Comparison of ENCODE assay signal across 13 cellular contexts in genomic region chr2:72757177-72757775, GRCh38.
A peak's percentile ranks its signal among the peaks of the same experiment; 100 is the strongest.
DNase-seq lines count a peak whose midpoint lies in the region; ATAC-seq and TF ChIP-seq lines count a peak whose summit lies in the region.
"Had no signal": no experiment of that assay in that cellular context is flagged by ENCODE, and none has a peak within 500 bp of the region (broad histone marks: within the 10 kb centered on the region; RNA-seq: fewer than 3 reads in every experiment).

No MANE protein-coding gene starts in this region.

- H3K9me3 ChIP-seq in SJSA1 (replicated peaks) (0 out of 2 replicates have a peak, but pooled peaks cover 4% of the 10 kb centered on the region), fibroblast of lung (ENCODE audit: control insufficient read depth, insufficient read depth, low read depth, low read length) (no peaks in the 10 kb centered on the region), vagina (peaks cover 6% of the 10 kb centered on the region)

- H3K4me3 Mint-ChIP-seq in nephron progenitor cell, result no peak overlapping the region
- H3K4me3 Mint-ChIP-seq in stimulated activated naive B cell treated with anti-CD40 and anti-IgM and Interleukin-4, amounts not matched to agents 10 μg/mL and 1 μg/mL and 100 μg/mL, for 72 hours, result no peak overlapping the region
- H3K4me3 Mint-ChIP-seq: activated naive CD8-positive, alpha-beta T cell treated with anti-CD3 and anti-CD28 coated beads, Interleukin-2, amount 50 U/mL, for 24 hours; CD8-positive, alpha-beta memory T cell; naive B cell had no signal

- no peak for TF ChIP-seq CTCF in fibroblast of lung (conservative IDR thresholded peaks at IDR 0.05 in 1 of 2, IDR thresholded peaks at IDR 0.05 in 1 of 2; ENCODE audit: low read depth in 1 of 2, low read length in 2 of 2)
- no peak for TF ChIP-seq CTCF in nephron progenitor cell (IDR thresholded peaks at IDR 0.05)
- no peak for TF ChIP-seq CTCF in vagina (IDR thresholded peaks at IDR 0.05)

- no peaks in the 10 kb centered on the region for H4K20me1 ChIP-seq in fibroblast of lung (ENCODE audit: control insufficient read depth, extremely low read depth, insufficient read depth, low read length)

- peaks cover 27% of the 10 kb centered on the region for H3K36me3 Mint-ChIP-seq in nephron progenitor cell (ENCODE audit: low read depth)
- peaks cover 10 to 20% of the 10 kb centered on the region in 2 donors for H3K36me3 Mint-ChIP-seq in stimulated activated naive B cell treated with anti-CD40 and anti-IgM and Interleukin-4, amounts not matched to agents 10 μg/mL and 1 μg/mL and 100 μg/mL, for 72 hours

- no peak overlapping the region for H2AFZ ChIP-seq in fibroblast of lung (ENCODE audit: low read length)

- H3K9me3 Mint-ChIP-seq in nephron progenitor cell, result peaks cover 23% of the 10 kb centered on the region
- H3K9me3 Mint-ChIP-seq in stimulated activated naive B cell treated with anti-CD40 and anti-IgM and Interleukin-4, amounts not matched to agents 10 μg/mL and 1 μg/mL and 100 μg/mL, for 72 hours, result peaks cover 0 to 1% of the 10 kb centered on the region in 2 donors

- H3K27ac ChIP-seq in SJSA1 (peak overlapping the region; percentile 33), fibroblast of lung (ENCODE audit: insufficient read depth, low read length) (no peak overlapping the region), vagina (no peak overlapping the region)
- H3K27ac ChIP-seq: suprapubic skin had no signal

- H3K36me3 ChIP-seq in SJSA1, result no peaks in the 10 kb centered on the region
- H3K36me3 ChIP-seq in fibroblast of lung (ENCODE audit: control insufficient read depth, insufficient read depth, low read length), result no peaks in the 10 kb centered on the region
- peaks cover 0 to 6% of the 10 kb centered on the region in 2 donors for H3K36me3 ChIP-seq in vagina

- DNase-seq in GM03348 (ENCODE audit: low spot score) (peak; percentile 7), SJSA1 (ENCODE audit: low read depth in 1 of 2, low spot score in 2 of 2) (peak in 1 of 2 experiments; percentile 57), fibroblast of lung (ENCODE audit: low read depth in 2 of 2) (peak; percentile 12 to 88), nephron progenitor cell (peak; percentile 5), glomerular visceral epithelial cell (ENCODE audit: extremely low spot score) (no peak), NCI-H1694 (lab: John Stamatoyannopoulos, UW) (no peak), vagina (ENCODE audit: extremely low spot score in 2 of 2) (no peak)
- no peak for DNase-seq in stimulated activated naive B cell treated with anti-CD40 and anti-IgM and Interleukin-4, amounts not matched to agents 10 μg/mL and 1 μg/mL and 100 μg/mL, for 72 hours
- DNase-seq: activated CD4-positive, alpha-beta T cell treated with anti-CD3 and anti-CD28 coated beads for 48 hours; activated naive CD8-positive, alpha-beta T cell treated with anti-CD3 and anti-CD28 coated beads, Interleukin-2, amount 50 U/mL, for 24 hours; CD8-positive, alpha-beta memory T cell; naive B cell had no signal

- H3K79me2 ChIP-seq in fibroblast of lung (ENCODE audit: control insufficient read depth, insufficient read depth, low read length), result no peaks in the 10 kb centered on the region

- intact Hi-C loops in vagina (cut with DNase I), result no loop called here

- H3K27me3 Mint-ChIP-seq in nephron progenitor cell (ENCODE audit: low read depth, poor library complexity), result peaks cover 4% of the 10 kb centered on the region
- H3K27me3 Mint-ChIP-seq in stimulated activated naive B cell treated with anti-CD40 and anti-IgM and Interleukin-4, amounts not matched to agents 10 μg/mL and 1 μg/mL and 100 μg/mL, for 72 hours, result no peaks in the 10 kb centered on the region
- H3K27me3 Mint-ChIP-seq: activated naive CD8-positive, alpha-beta T cell treated with anti-CD3 and anti-CD28 coated beads, Interleukin-2, amount 50 U/mL, for 24 hours; CD8-positive, alpha-beta memory T cell; naive B cell had no signal

- peaks cover 29% of the 10 kb centered on the region for H3K4me1 ChIP-seq in SJSA1 (replicated peaks)
- no peaks in the 10 kb centered on the region for H3K4me1 ChIP-seq in fibroblast of lung (ENCODE audit: control insufficient read depth, extremely low read depth, insufficient read depth, low read length)
- H3K4me1 ChIP-seq in vagina, result peaks cover 5% of the 10 kb centered on the region

- ATAC-seq in stimulated activated naive B cell treated with anti-CD40 and anti-IgM and Interleukin-4, amounts not matched to agents 10 μg/mL and 1 μg/mL and 100 μg/mL, for 72 hours (replicated peaks), result no peak
- ATAC-seq: activated naive CD8-positive, alpha-beta T cell treated with anti-CD3 and anti-CD28 coated beads, Interleukin-2, amount 50 U/mL, for 24 hours had no signal

- no peak for TF ChIP-seq POLR2A in vagina (IDR thresholded peaks at IDR 0.05)

- H3K27ac Mint-ChIP-seq in nephron progenitor cell, result no peak overlapping the region
- no peak overlapping the region for H3K27ac Mint-ChIP-seq in stimulated activated naive B cell treated with anti-CD40 and anti-IgM and Interleukin-4, amounts not matched to agents 10 μg/mL and 1 μg/mL and 100 μg/mL, for 72 hours
- H3K27ac Mint-ChIP-seq: activated naive CD8-positive, alpha-beta T cell treated with anti-CD3 and anti-CD28 coated beads, Interleukin-2, amount 50 U/mL, for 24 hours; CD8-positive, alpha-beta memory T cell; naive B cell had no signal

- H3K4me3 ChIP-seq in SJSA1, result no peak overlapping the region
- no peak overlapping the region for H3K4me3 ChIP-seq in fibroblast of lung (replicated peaks in 1 of 4; ENCODE audit: control extremely low read depth in 1 of 4, insufficient read depth in 1 of 4, low read depth in 3 of 4, low read length in 4 of 4)
- H3K4me3 ChIP-seq in vagina, result no peak overlapping the region
- H3K4me3 ChIP-seq: suprapubic skin had no signal

- no peaks in the 10 kb centered on the region for H3K27me3 ChIP-seq in SJSA1 (replicated peaks)
- H3K27me3 ChIP-seq in fibroblast of lung (ENCODE audit: control insufficient read depth, insufficient read depth, low read length), result no peaks in the 10 kb centered on the region
- no peaks in the 10 kb centered on the region for H3K27me3 ChIP-seq in vagina
- H3K27me3 ChIP-seq: suprapubic skin had no signal

- H3K9ac ChIP-seq in fibroblast of lung (ENCODE audit: insufficient read depth, low read length), result no peak overlapping the region

- H3K4me1 Mint-ChIP-seq in nephron progenitor cell, result peaks cover 15% of the 10 kb centered on the region
- H3K4me1 Mint-ChIP-seq in stimulated activated naive B cell treated with anti-CD40 and anti-IgM and Interleukin-4, amounts not matched to agents 10 μg/mL and 1 μg/mL and 100 μg/mL, for 72 hours, result no peaks in the 10 kb centered on the region
- H3K4me1 Mint-ChIP-seq: activated naive CD8-positive, alpha-beta T cell treated with anti-CD3 and anti-CD28 coated beads, Interleukin-2, amount 50 U/mL, for 24 hours; CD8-positive, alpha-beta memory T cell; naive B cell had no signal

- no peak overlapping the region for H3K4me2 ChIP-seq in fibroblast of lung (ENCODE audit: extremely low read depth, insufficient read depth, low read length)

Comparison
In these comparisons a context has a peak if more than half of its experiments do, and no peak if none do; other contexts are left out.
1. DNase-seq: peak in GM03348 (single experiment), fibroblast of lung (2 of 2) and nephron progenitor cell (single experiment); none in glomerular visceral epithelial cell (single experiment), NCI-H1694 (single experiment), stimulated activated naive B cell treated with anti-CD40 and anti-IgM and Interleukin-4, amounts not matched to agents 10 μg/mL and 1 μg/mL and 100 μg/mL, for 72 hours (single experiment) and vagina (0 of 2).